Comparison of ENCODE assay signal across 23 cellular contexts in genomic region chr3:100880845-100881244, GRCh38.
DNase-seq lines count a peak whose midpoint lies in the region; TF ChIP-seq lines count a peak whose summit lies in the region.
"Had no signal": no experiment of that assay in that cellular context is flagged by ENCODE, and none has a peak within 500 bp of the region (broad histone marks: within the 10 kb centered on the region; RNA-seq: fewer than 3 reads in every experiment).

No MANE protein-coding gene starts in this region.

- H3K4me1 ChIP-seq in ACC112 (ENCODE audit: control insufficient read depth, insufficient read depth, low read length, unreplicated experiment): peaks cover 33% of the 10 kb centered on the region
- H3K4me1 ChIP-seq: BLaER1 treated with 17β-estradiol and CSF1 and Interleukin-3, amounts not matched to agents 10 nM and 100 nM; Caco-2 had no signal

- no peaks in the 10 kb centered on the region for H3K4me1 Mint-ChIP-seq in mesothelial cell of epicardium
- H3K4me1 Mint-ChIP-seq: stimulated activated naive CD8-positive, alpha-beta T cell treated with anti-CD3 and anti-CD28 coated beads, Interleukin-15, amount 100 ng/mL, for 72 hours had no signal

- no peaks in the 10 kb centered on the region for H3K9me3 Mint-ChIP-seq in mesothelial cell of epicardium
- H3K9me3 Mint-ChIP-seq: activated CD4-positive, alpha-beta memory T cell treated with anti-CD3 and anti-CD28 coated beads for 36 hours; stimulated activated naive CD8-positive, alpha-beta T cell treated with anti-CD3 and anti-CD28 coated beads, Interleukin-15, amount 100 ng/mL, for 72 hours had no signal

- no peak overlapping the region for H3K4me3 ChIP-seq in ACC112 (ENCODE audit: low read depth, low read length)
- H3K4me3 ChIP-seq: A549; BLaER1 treated with 17β-estradiol and CSF1 and Interleukin-3, amounts not matched to agents 10 nM and 100 nM; coronary artery; esophagus squamous epithelium; hepatocyte; lower lobe of right lung had no signal

- 0 out of 2 replicates have a peak overlapping the region, but pooled peaks have one; percentile 27 for H3K27ac ChIP-seq in ACC112 (ENCODE audit: low read depth, low read length)
- H3K27ac ChIP-seq: A549; BLaER1 treated with 17β-estradiol and CSF1 and Interleukin-3, amounts not matched to agents 10 nM and 100 nM; hepatocyte; lower lobe of right lung had no signal

- H3K4me3 Mint-ChIP-seq in mesothelial cell of epicardium: no peak overlapping the region
- H3K4me3 Mint-ChIP-seq: activated CD4-positive, alpha-beta memory T cell treated with anti-CD3 and anti-CD28 coated beads for 36 hours; stimulated activated naive CD8-positive, alpha-beta T cell treated with anti-CD3 and anti-CD28 coated beads, Interleukin-15, amount 100 ng/mL, for 72 hours had no signal

- TF ChIP-seq RAD21 in Ishikawa (IDR thresholded peaks at IDR 0.05; ENCODE audit: low read depth): no peak

- H3K27me3 Mint-ChIP-seq in mesothelial cell of epicardium (ENCODE audit: low read depth): peaks cover 20% of the 10 kb centered on the region

- H3K36me3 Mint-ChIP-seq in mesothelial cell of epicardium: no peaks in the 10 kb centered on the region
- H3K36me3 Mint-ChIP-seq: activated CD4-positive, alpha-beta memory T cell treated with anti-CD3 and anti-CD28 coated beads for 36 hours had no signal

- no peak overlapping the region for H3K27ac Mint-ChIP-seq in mesothelial cell of epicardium
- H3K27ac Mint-ChIP-seq: activated CD4-positive, alpha-beta memory T cell treated with anti-CD3 and anti-CD28 coated beads for 36 hours; stimulated activated naive CD8-positive, alpha-beta T cell treated with anti-CD3 and anti-CD28 coated beads, Interleukin-15, amount 100 ng/mL, for 72 hours had no signal

- no peak overlapping the region for H2AFZ ChIP-seq in ACC112 (ENCODE audit: low read length, unreplicated experiment)
- H2AFZ ChIP-seq: hepatocyte had no signal

- intact Hi-C loops in posterior cingulate gyrus (cut with DNase I): no loop called here

- no peaks in the 10 kb centered on the region for H3K36me3 ChIP-seq in ACC112 (ENCODE audit: insufficient read depth, low read length)
- H3K36me3 ChIP-seq: BLaER1 treated with 17β-estradiol and CSF1 and Interleukin-3, amounts not matched to agents 10 nM and 100 nM; esophagus squamous epithelium; lower lobe of right lung had no signal

- H3K27me3 ChIP-seq in ACC112 (ENCODE audit: insufficient read depth, low read length): no peaks in the 10 kb centered on the region
- H3K27me3 ChIP-seq: BLaER1 treated with 17β-estradiol and CSF1 and Interleukin-3, amounts not matched to agents 10 nM and 100 nM; esophagus squamous epithelium; hepatocyte had no signal

- TF ChIP-seq CTCF in mesothelial cell of epicardium (IDR thresholded peaks at IDR 0.05; ENCODE audit: unreplicated experiment): no peak

- TF ChIP-seq EP300 in Ishikawa (IDR thresholded peaks at IDR 0.05; ENCODE audit: borderline replicate concordance): no peak

- DNase-seq in fibroblast of peridontal ligament (ENCODE audit: extremely low read depth): peak; percentile 84
- DNase-seq in myocyte (ENCODE audit: low read depth): peak; percentile 36
- DNase-seq in NCI-H82 treated with DMSO at 0.1 percent for 48 hours (lab: John Stamatoyannopoulos, UW; ENCODE audit: unreplicated experiment): no peak
- no peak for DNase-seq in kidney glomerular epithelial cell (lab: John Stamatoyannopoulos, UW)
- DNase-seq in mesothelial cell of epicardium (ENCODE audit: low spot score in 2 of 2, unreplicated experiment in 2 of 2): no peak
- DNase-seq in posterior cingulate gyrus: no peak
- DNase-seq: activated CD4-positive, alpha-beta memory T cell treated with anti-CD3 and anti-CD28 coated beads for 36 hours; activated effector memory CD4-positive, alpha-beta T cell treated with Interleukin-2 at 50 U/mL for 16 hours; Caco-2; DMS79 treated with DMSO at 0.1 percent for 48 hours; esophagus squamous epithelium; lower lobe of right lung; NCI-H1436; NCI-H526 treated with DMSO at 0.1 percent for 48 hours; retina; stimulated activated naive CD8-positive, alpha-beta T cell treated with anti-CD3 and anti-CD28 coated beads, Interleukin-15, amount 100 ng/mL, for 72 hours; trophoblast cell had no signal

- H3K79me2 ChIP-seq in ACC112 (ENCODE audit: control insufficient read depth, insufficient read depth, low read length, unreplicated experiment): no peaks in the 10 kb centered on the region
- H3K79me2 ChIP-seq: hepatocyte had no signal

TF ChIP-seq in Ishikawa, 13 proteins besides CTCF, POLR2A, EP300 and RAD21:
- TF ChIP-seq TEAD4 (IDR thresholded peaks at IDR 0.05) (no peak), REST (IDR thresholded peaks at IDR 0.05; ENCODE audit: low read depth) (peak; percentile 26; the same call in 1 of the 2 replicates), FOXM1 (IDR thresholded peaks at IDR 0.05; ENCODE audit: borderline replicate concordance, low read depth) (no peak), YY1 (IDR thresholded peaks at IDR 0.05; ENCODE audit: low read depth) (no peak)

Comparison
In these comparisons a context has a peak if more than half of its experiments do, and no peak if none do; other contexts are left out.
1. DNase-seq: peak in fibroblast of peridontal ligament (single experiment) and myocyte (single experiment); none in NCI-H82 treated with DMSO at 0.1 percent for 48 hours (single experiment), kidney glomerular epithelial cell (single experiment), mesothelial cell of epicardium (0 of 2) and posterior cingulate gyrus (0 of 10).